ENCODE assay signal across 9 cellular contexts in genomic region chr7:106866298-106867281, GRCh38. TPM values are rescaled to one million over a fixed set of nuclear protein-coding genes. Genes with fewer than 3 reads are reported as not detected.
DNase-seq lines count a peak whose midpoint lies in the region; ATAC-seq and TF ChIP-seq lines count a peak whose summit lies in the region.
"Had no signal": no experiment of that assay in that cellular context is flagged by ENCODE, and none has a peak within 500 bp of the region (broad histone marks: within the 10 kb centered on the region; RNA-seq: fewer than 3 reads in every experiment).

No MANE protein-coding gene starts in this region.

- H3K4me3 ChIP-seq in GM06990 (replicated peaks; ENCODE audit: low read depth, low read length) = peak overlapping the region; percentile 65
- H3K4me3 ChIP-seq: cardiac muscle cell had no signal

- peaks cover 10% of the 10 kb centered on the region for H3K36me3 ChIP-seq in GM06990 (ENCODE audit: control insufficient read depth, insufficient read depth, low read length)
- H3K36me3 ChIP-seq: cardiac muscle cell had no signal

- peak; percentile 65 for DNase-seq in GM06990 (ENCODE audit: extremely low read depth, insufficient read length)
- peak; percentile 40 for DNase-seq in NOMO-1 treated with DMSO at 0.1 percent for 48 hours (lab: John Stamatoyannopoulos, UW; ENCODE audit: unreplicated experiment)
- DNase-seq in globus pallidus (ENCODE audit: low spot score) = peak; percentile 29
- DNase-seq in mucosa of gallbladder (ENCODE audit: low spot score) = no peak
- DNase-seq in EL = no peak
- DNase-seq in NCI-H524 treated with DMSO at 0.1 percent for 48 hours (lab: John Stamatoyannopoulos, UW) = no peak
- DNase-seq in AG08396 (ENCODE audit: low spot score) = no peak

- no peaks in the 10 kb centered on the region for H3K27me3 ChIP-seq in GM06990 (replicated peaks; ENCODE audit: control insufficient read depth, insufficient read depth, low read length)
- H3K27me3 ChIP-seq: cardiac muscle cell had no signal

- no peak for TF ChIP-seq CTCF in GM06990 (IDR thresholded peaks at IDR 0.05; ENCODE audit: insufficient read depth, low read length, poor library complexity, severe bottlenecking)

- peak; percentile 32 for ATAC-seq in GM21423 (IDR thresholded peaks at IDR 0.05; ENCODE audit: unreplicated experiment)

RNA-seq across cellular contexts. Expression of gene PIK3CG, which starts 1.5 kb away (rescaled TPM):
- 7.1 TPM for total RNA-seq in mucosa of gallbladder

Comparison
In these comparisons a context has a peak if more than half of its experiments do, and no peak if none do; other contexts are left out.
1. DNase-seq: peak in GM06990 (single experiment), NOMO-1 treated with DMSO at 0.1 percent for 48 hours (single experiment) and globus pallidus (single experiment); none in mucosa of gallbladder (single experiment), EL (single experiment), NCI-H524 treated with DMSO at 0.1 percent for 48 hours (single experiment) and AG08396 (single experiment).